Comparison of ENCODE assay signal across 24 cellular contexts in the genomic region with DNA sequence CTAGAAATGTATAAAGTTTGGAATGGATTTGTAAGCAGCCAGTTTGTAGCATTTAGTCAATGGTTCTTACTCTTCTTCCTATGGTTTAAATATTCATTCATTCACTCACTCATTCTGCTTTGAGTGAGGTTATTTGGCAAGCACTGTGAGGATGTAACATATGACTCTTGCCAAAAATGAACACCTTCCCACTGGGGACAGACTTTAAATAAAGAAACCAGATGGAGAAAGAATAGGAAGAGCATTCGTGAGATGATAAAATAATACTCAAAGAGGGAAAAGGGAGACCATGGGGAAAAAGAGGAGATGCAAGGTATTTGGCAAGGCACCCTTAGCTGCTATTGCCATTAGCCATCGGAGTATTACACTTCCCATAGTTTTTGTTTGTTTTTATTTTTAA.
"Had no signal": no experiment of that assay in that cellular context is flagged by ENCODE, and none has a peak within 500 bp of the region (broad histone marks: within the 10 kb centered on the region; RNA-seq: fewer than 3 reads in every experiment).

No MANE protein-coding gene starts in this region.

- ATAC-seq: activated CD8-positive, alpha-beta memory T cell treated with anti-CD3 and anti-CD28 coated beads, Interleukin-2, amount 10 ng/mL, durations not matched to agents 7 days and 5 days; activated CD8-positive, alpha-beta T cell treated with anti-CD3 and anti-CD28 coated beads, Interleukin-2, amount 10 ng/mL, durations not matched to agents 7 days and 5 days; activated naive CD8-positive, alpha-beta T cell treated with anti-CD3 and anti-CD28 coated beads, Interleukin-2, amount 50 U/mL, for 24 hours had no signal

- DNase-seq: activated B cell treated with CpG ODN at 0.5 μM for 24 hours; activated CD4-positive, alpha-beta memory T cell treated with anti-CD3 and anti-CD28 coated beads, Interleukin-2, amount 10 ng/mL, durations not matched to agents 7 days and 5 days; activated CD4-positive, alpha-beta T cell treated with anti-CD3 and anti-CD28 coated beads for 4 hours; activated CD4-positive, alpha-beta T cell treated with anti-CD3 and anti-CD28 coated beads, Interleukin-2, amount 10 ng/mL, durations not matched to agents 24 days and 14 days; activated CD4-positive, alpha-beta T cell treated with anti-CD3 and anti-CD28 coated beads, Interleukin-2, amount 50 U/mL, for 1 hour; activated CD4-positive, alpha-beta T cell treated with anti-CD3 and anti-CD28 coated beads, Interleukin-2, amount 50 U/mL, for 4 hours; activated CD4-positive, CD25-positive, alpha-beta regulatory T cell treated with anti-CD3 and anti-CD28 coated beads, Interleukin-2, amount 50 U/mL, for 72 hours; activated CD8-positive, alpha-beta memory T cell treated with anti-CD3 and anti-CD28 coated beads for 24 hours; activated CD8-positive, alpha-beta memory T cell treated with anti-CD3 and anti-CD28 coated beads, Interleukin-2, amount 10 ng/mL, durations not matched to agents 7 days and 5 days; activated CD8-positive, alpha-beta memory T cell treated with anti-CD3 and anti-CD28 coated beads, Interleukin-2, amount 50 U/mL, for 48 hours; activated CD8-positive, alpha-beta T cell treated with anti-CD3 and anti-CD28 coated beads, Interleukin-2, amount 10 ng/mL, durations not matched to agents 7 days and 5 days; activated effector memory CD4-positive, alpha-beta T cell treated with Interleukin-2 at 50 U/mL for 16 hours; activated gamma-delta T cell; activated naive CD4-positive, alpha-beta T cell treated with anti-CD3 and anti-CD28 coated beads, Interleukin-2, amount 10 ng/mL, durations not matched to agents 7 days and 5 days; activated naive CD4-positive, alpha-beta T cell treated with Interleukin-2 at 50 U/mL for 16 hours; activated naive CD8-positive, alpha-beta T cell treated with anti-CD3 and anti-CD28 coated beads, Interleukin-2, amount 10 ng/mL, durations not matched to agents 7 days and 5 days; activated naive CD8-positive, alpha-beta T cell treated with anti-CD3 and anti-CD28 coated beads, Interleukin-2, amount 50 U/mL, for 24 hours; activated T-cell treated with anti-CD3 and anti-CD28 coated beads, Interleukin-2, amount 50 U/mL, for 24 hours; activated T-cell treated with anti-CD3 and anti-CD28 coated beads, Interleukin-2, amount 50 U/mL, for 48 hours; amygdala; anterior cingulate cortex; T-helper 1 cell; T-helper 2 cell; T-helper 9 cell had no signal
